ENCODE assay signal across 1 cellular context in the genomic region with DNA sequence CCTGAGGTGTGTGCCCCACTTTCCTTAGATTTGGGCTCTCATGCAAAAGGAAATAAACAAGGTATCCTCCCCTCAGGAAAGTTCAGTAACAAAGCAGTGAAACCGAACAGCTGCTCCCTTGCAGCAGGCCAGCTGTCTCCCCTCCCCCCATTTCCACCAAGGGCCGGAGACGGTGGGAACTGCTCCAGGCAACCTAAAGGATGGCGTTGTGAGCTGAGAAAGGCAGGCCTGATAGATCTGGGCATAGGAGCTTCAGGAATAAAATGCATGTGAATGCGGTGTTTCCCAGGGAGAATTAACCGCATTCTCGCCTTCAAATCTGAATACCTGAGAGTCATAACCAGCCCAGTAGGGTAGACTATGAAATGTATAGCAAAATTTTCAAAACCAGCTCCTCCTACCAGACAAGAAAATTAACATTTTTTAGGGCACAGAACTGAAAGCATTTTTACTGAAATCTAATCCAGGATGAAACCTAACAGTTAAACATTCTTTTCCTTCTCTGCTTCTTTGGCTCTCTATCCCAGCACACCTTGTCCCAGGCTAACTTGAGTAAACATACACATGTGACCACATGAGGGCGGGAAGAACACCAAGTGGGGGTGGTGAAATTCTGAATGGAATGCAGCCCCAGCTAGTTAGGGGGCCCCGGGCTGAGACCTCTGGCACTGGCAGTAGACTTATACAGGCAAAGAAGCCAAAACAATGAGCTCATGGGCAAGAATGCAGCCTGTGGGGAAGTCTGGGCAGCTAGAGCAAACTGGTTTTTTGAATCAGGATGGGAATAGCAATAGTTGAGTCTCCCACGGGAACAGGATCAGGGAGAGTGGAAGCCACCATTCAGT.
TF ChIP-seq lines count a peak whose summit lies in the region.

No MANE protein-coding gene starts in this region.

TF ChIP-seq in WTC11, 78 proteins besides CTCF, POLR2A, EP300 and RAD21 (continued from another document):
- TF ChIP-seq, protein P1, sequence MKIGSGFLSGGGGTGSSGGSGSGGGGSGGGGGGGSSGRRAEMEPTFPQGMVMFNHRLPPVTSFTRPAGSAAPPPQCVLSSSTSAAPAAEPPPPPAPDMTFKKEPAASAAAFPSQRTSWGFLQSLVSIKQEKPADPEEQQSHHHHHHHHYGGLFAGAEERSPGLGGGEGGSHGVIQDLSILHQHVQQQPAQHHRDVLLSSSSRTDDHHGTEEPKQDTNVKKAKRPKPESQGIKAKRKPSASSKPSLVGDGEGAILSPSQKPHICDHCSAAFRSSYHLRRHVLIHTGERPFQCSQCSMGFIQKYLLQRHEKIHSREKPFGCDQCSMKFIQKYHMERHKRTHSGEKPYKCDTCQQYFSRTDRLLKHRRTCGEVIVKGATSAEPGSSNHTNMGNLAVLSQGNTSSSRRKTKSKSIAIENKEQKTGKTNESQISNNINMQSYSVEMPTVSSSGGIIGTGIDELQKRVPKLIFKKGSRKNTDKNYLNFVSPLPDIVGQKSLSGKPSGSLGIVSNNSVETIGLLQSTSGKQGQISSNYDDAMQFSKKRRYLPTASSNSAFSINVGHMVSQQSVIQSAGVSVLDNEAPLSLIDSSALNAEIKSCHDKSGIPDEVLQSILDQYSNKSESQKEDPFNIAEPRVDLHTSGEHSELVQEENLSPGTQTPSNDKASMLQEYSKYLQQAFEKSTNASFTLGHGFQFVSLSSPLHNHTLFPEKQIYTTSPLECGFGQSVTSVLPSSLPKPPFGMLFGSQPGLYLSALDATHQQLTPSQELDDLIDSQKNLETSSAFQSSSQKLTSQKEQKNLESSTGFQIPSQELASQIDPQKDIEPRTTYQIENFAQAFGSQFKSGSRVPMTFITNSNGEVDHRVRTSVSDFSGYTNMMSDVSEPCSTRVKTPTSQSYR (CRISPR knock-in tag; IDR thresholded peaks at IDR 0.05): peak; percentile 95; the same call in 1 of the 2 replicates
- no peak for TF ChIP-seq RORB (CRISPR knock-in tag; IDR thresholded peaks at IDR 0.05)
- peak; percentile 86 for TF ChIP-seq USF1 (CRISPR knock-in tag; IDR thresholded peaks at IDR 0.05)
- peak; percentile 43; the same call in 1 of the 2 replicates for TF ChIP-seq GABPB1 (CRISPR knock-in tag; IDR thresholded peaks at IDR 0.05)
- TF ChIP-seq FOXP4 (CRISPR knock-in tag; IDR thresholded peaks at IDR 0.05): peak; percentile 59; the same call in 1 of the 2 replicates
- peak; percentile 86; the same call in 1 of the 2 replicates for TF ChIP-seq E2F5 (CRISPR knock-in tag; IDR thresholded peaks at IDR 0.05)
- TF ChIP-seq ZNF416 (CRISPR knock-in tag; IDR thresholded peaks at IDR 0.05): no peak
- no peak for TF ChIP-seq ZNF121 (CRISPR knock-in tag; IDR thresholded peaks at IDR 0.05)
